Comparison of ENCODE assay signal across 8 cellular contexts in the genomic region with DNA sequence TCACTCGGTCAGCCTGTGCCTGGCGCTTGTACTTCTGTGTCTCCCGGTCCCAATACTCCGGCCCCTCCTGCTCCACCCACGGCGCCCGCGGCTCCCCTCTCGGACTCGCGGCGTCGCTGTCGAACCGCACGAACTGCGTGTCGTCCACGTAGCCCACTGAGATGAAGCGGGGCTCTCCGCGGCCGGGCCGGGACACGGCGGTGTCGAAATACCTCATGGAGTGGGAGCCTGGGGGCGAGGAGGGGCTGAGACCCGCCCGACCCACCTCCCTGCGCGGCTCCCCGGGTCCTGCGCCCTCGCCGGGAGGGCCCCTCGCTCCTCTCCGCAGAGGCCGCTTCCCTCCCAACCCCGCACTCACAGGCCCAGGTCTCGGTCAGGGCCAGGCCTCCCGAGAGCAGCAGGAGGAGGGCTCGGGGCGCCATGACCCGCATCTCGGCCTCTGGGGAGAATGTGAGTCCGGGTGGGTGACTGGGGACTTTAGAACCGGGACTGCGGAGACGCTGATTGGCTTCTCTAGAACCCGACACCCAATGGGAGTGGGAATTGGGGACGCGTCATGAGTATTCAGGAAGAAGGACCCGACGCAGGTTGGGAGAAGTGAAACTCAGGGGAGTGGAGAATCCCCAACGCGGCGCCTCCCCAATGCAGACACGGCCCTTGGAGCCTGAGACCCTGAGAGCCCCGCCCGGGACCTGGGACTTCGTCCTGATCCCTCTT. TPM values are rescaled to one million over a fixed set of nuclear protein-coding genes. Genes with fewer than 3 reads are reported as not detected.
A peak's percentile ranks its signal among the peaks of the same experiment; 100 is the strongest.
DNase-seq lines count a peak whose midpoint lies in the region; ATAC-seq and TF ChIP-seq lines count a peak whose summit lies in the region.

A gene (minus strand): TSS at position 452 of the 717 bp plus-strand sequence. CDS start 21 bp downstream, at position 431.

- WGBS in HUES64: under 1% methylated on average over 62 of the region's 62 CpGs

- H3K4me1 Mint-ChIP-seq in Calu3 (ENCODE audit: low read depth, unreplicated experiment): peaks cover 17% of the 10 kb centered on the region

- H3K27me3 ChIP-seq in HUES64 (ENCODE audit: insufficient read depth, low read length): peaks cover 28% of the 10 kb centered on the region
- H3K27me3 ChIP-seq in OCI-LY3 (ENCODE audit: low read depth, low read length): no peaks in the 10 kb centered on the region

- peak within 1 kb of the TSS; percentile 84 for H3K4me3 ChIP-seq in HUES64 (ENCODE audit: low read length)
- H3K4me3 ChIP-seq in OCI-LY3 (ENCODE audit: low read length): peak within 1 kb of the TSS; percentile 93
- peak within 1 kb of the TSS; percentile 88 for H3K4me3 ChIP-seq in epithelial cell of proximal tubule (ENCODE audit: low read depth, low read length)

- H3K36me3 ChIP-seq in HUES64 (ENCODE audit: insufficient read depth, low read length) (peaks cover 12% of the 10 kb centered on the region), OCI-LY3 (replicated peaks; ENCODE audit: low read depth, low read length) (peaks cover 26% of the 10 kb centered on the region)

- peaks cover 16% of the 10 kb centered on the region for H3K79me2 ChIP-seq in OCI-LY3 (ENCODE audit: low read length)

- peaks cover 42% of the 10 kb centered on the region for H3K27me3 Mint-ChIP-seq in Calu3 (ENCODE audit: unreplicated experiment)

- CTCF ChIA-PET in Calu3 (lab: Charles Lee): interaction anchor here (0.9 to 1.0 kb wide), 2 partner anchors 68 to 95 kb away, joined by 3 to 7 read pairs; no protein-coding TSS in a partner anchor

- peak; percentile 87 for ATAC-seq in GM21423 (IDR thresholded peaks at IDR 0.05; ENCODE audit: unreplicated experiment)

- no peaks in the 10 kb centered on the region for H3K9me3 Mint-ChIP-seq in Calu3 (ENCODE audit: low read depth, unreplicated experiment)

- peak within 1 kb of the TSS; percentile 97 for H3K4me2 ChIP-seq in OCI-LY3 (ENCODE audit: low read length)

- no peak for TF ChIP-seq CTCF in Calu3 (IDR thresholded peaks at IDR 0.05; ENCODE audit: unreplicated experiment)
- TF ChIP-seq CTCF in OCI-LY3 (IDR thresholded peaks at IDR 0.05; ENCODE audit: low read depth, low read length): peak; percentile 17; the same call in 1 of the 2 replicates
- TF ChIP-seq CTCF in epithelial cell of proximal tubule (conservative IDR thresholded peaks at IDR 0.05; ENCODE audit: low read depth, low read length): no peak

- H3K4me3 Mint-ChIP-seq in Calu3 (ENCODE audit: low read depth, unreplicated experiment): peak within 1 kb of the TSS; percentile 82

- intact Hi-C loops in Calu3 (cut with micrococcal nuclease; ENCODE audit: unreplicated experiment): loop anchor here (1.0 kb wide), 1 partner anchor 68 kb away; no protein-coding TSS in a partner anchor

- H3K36me3 Mint-ChIP-seq in Calu3 (ENCODE audit: insufficient read depth, unreplicated experiment): peaks cover 43% of the 10 kb centered on the region

- H3K27ac ChIP-seq in HUES64 (ENCODE audit: low read depth, low read length) (no peak within 1 kb of the TSS), OCI-LY3 (ENCODE audit: low read length) (peak within 1 kb of the TSS; percentile 87)

- H2AFZ ChIP-seq in OCI-LY3 (ENCODE audit: low read depth, low read length): 0 out of 2 replicates have a peak within 1 kb of the TSS, but pooled peaks have one; percentile 2

- H3K27ac Mint-ChIP-seq in Calu3 (ENCODE audit: unreplicated experiment): peak within 1 kb of the TSS; percentile 94

- H3K4me1 ChIP-seq in HUES64 (ENCODE audit: insufficient read depth, low read length) (0 out of 2 replicates have a peak, but pooled peaks cover 3% of the 10 kb centered on the region), OCI-LY3 (ENCODE audit: low read length) (peaks cover 24% of the 10 kb centered on the region)

- H4K20me1 ChIP-seq in OCI-LY3 (ENCODE audit: insufficient read depth, low read length): peaks cover 26% of the 10 kb centered on the region

- H3K9ac ChIP-seq in HUES64 (ENCODE audit: low read depth, low read length) (peak within 1 kb of the TSS; percentile 80), OCI-LY3 (ENCODE audit: low read length) (peak within 1 kb of the TSS; percentile 99)

- no peaks in the 10 kb centered on the region for H3K9me3 ChIP-seq in HUES64 (ENCODE audit: insufficient read depth, low read depth, low read length)
- no peaks in the 10 kb centered on the region for H3K9me3 ChIP-seq in OCI-LY3 (ENCODE audit: insufficient read depth, low read length)

- TSS peak; percentile 70 for BruUV-seq in Calu3 (replicated peaks; lab: Mats Ljungman, UMichigan)

- peak; percentile 97 for DNase-seq in Calu3
- peak; percentile 80 for DNase-seq in activated T-cell treated with anti-CD3 and anti-CD28 coated beads for 48 hours (ENCODE audit: low read depth)
- DNase-seq in epithelial cell of proximal tubule (ENCODE audit: low read depth): peak; percentile 70
- DNase-seq in mucosa of gallbladder (ENCODE audit: low spot score): peak; percentile 95
- DNase-seq in stimulated activated CD8-positive, alpha-beta memory T cell treated with anti-CD3 and anti-CD28 coated beads, Interleukin-4, amount 100 ng/mL, for 24 hours (ENCODE audit: low read depth): peak; percentile 70

RNA-seq across cellular contexts. Expression of the gene that starts here (rescaled TPM):
- total RNA-seq in Calu3 (2022): 652 and 1,216 TPM in 2 replicates
- 120 TPM for polyA plus RNA-seq in HUES64 (2013, experiment 1 of 2)
- 122 TPM for polyA plus RNA-seq in HUES64 (2013, experiment 2 of 2)
- total RNA-seq in epithelial cell of proximal tubule: 174 and 314 TPM in 2 replicates
- 601 TPM for total RNA-seq in mucosa of gallbladder
